ENCODE assay signal across 1 cellular context in the genomic region with DNA sequence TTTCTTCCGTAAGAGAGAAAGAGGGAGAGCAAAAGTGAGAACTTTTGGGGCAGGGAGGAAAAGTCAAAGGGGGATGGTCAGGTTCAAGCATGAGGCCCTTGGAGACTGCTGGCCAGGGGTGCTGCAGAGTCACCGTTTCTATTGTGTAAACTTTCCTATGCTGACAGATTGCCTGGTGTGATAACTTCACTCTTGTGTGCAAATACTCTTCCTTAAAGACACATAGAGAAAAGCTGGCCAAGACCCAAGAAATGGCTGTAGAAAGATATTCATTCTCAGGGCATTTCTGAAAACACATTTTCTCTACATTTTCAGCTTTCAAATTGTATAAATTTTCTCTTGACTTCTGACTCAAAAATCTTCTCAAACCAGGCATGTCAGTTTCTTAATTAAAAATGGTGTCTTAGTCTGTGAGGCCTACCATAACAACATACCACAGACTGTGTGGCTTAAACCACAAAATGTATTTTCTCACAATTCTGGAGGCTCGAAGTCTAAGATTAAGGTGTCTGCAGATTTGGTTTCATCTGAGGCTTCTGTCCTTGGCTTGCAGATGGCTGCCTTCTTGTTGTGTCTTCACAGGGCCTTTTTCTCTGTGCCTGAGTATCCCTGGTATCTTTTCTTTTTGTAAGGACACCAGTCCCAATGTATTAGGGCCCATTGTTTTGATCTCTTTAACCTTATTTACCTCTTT.
TF ChIP-seq lines count a peak whose summit lies in the region.

No MANE protein-coding gene starts in this region.

TF ChIP-seq in A549, 52 proteins besides CTCF, POLR2A, EP300 and RAD21 (continued from another document):
- TF ChIP-seq CEBPB (IDR thresholded peaks at IDR 0.05), result peak in 1 of 2 experiments; percentile 53; a peak in 2 of 4 replicates
- TF ChIP-seq, protein P1, sequence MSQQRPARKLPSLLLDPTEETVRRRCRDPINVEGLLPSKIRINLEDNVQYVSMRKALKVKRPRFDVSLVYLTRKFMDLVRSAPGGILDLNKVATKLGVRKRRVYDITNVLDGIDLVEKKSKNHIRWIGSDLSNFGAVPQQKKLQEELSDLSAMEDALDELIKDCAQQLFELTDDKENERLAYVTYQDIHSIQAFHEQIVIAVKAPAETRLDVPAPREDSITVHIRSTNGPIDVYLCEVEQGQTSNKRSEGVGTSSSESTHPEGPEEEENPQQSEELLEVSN (IDR thresholded peaks at IDR 0.05; ENCODE audit: borderline replicate concordance, low read depth), result no peak
- TF ChIP-seq, protein P2, sequence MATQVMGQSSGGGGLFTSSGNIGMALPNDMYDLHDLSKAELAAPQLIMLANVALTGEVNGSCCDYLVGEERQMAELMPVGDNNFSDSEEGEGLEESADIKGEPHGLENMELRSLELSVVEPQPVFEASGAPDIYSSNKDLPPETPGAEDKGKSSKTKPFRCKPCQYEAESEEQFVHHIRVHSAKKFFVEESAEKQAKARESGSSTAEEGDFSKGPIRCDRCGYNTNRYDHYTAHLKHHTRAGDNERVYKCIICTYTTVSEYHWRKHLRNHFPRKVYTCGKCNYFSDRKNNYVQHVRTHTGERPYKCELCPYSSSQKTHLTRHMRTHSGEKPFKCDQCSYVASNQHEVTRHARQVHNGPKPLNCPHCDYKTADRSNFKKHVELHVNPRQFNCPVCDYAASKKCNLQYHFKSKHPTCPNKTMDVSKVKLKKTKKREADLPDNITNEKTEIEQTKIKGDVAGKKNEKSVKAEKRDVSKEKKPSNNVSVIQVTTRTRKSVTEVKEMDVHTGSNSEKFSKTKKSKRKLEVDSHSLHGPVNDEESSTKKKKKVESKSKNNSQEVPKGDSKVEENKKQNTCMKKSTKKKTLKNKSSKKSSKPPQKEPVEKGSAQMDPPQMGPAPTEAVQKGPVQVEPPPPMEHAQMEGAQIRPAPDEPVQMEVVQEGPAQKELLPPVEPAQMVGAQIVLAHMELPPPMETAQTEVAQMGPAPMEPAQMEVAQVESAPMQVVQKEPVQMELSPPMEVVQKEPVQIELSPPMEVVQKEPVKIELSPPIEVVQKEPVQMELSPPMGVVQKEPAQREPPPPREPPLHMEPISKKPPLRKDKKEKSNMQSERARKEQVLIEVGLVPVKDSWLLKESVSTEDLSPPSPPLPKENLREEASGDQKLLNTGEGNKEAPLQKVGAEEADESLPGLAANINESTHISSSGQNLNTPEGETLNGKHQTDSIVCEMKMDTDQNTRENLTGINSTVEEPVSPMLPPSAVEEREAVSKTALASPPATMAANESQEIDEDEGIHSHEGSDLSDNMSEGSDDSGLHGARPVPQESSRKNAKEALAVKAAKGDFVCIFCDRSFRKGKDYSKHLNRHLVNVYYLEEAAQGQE (IDR thresholded peaks at IDR 0.05), result no peak
- peak; percentile 89 for TF ChIP-seq GATA3 (IDR thresholded peaks at IDR 0.05; ENCODE audit: borderline replicate concordance)
- no peak for TF ChIP-seq NR3C1 (IDR thresholded peaks at IDR 0.05)
- no peak for TF ChIP-seq KDM5A (IDR thresholded peaks at IDR 0.05)
- no peak for TF ChIP-seq HOXB13 (CRISPR knock-in tag; IDR thresholded peaks at IDR 0.05; ENCODE audit: low read depth)
- TF ChIP-seq, protein P3, sequence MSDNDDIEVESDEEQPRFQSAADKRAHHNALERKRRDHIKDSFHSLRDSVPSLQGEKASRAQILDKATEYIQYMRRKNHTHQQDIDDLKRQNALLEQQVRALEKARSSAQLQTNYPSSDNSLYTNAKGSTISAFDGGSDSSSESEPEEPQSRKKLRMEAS (IDR thresholded peaks at IDR 0.05), result peak; percentile 43; the same call in 1 of the 2 replicates
TF ChIP-seq in A549: peak in this region for 3.
